Comparison of ENCODE assay signal across 1 cellular context in genomic region chr1:170755791-170756190, GRCh38.
TF ChIP-seq lines count a peak whose summit lies in the region.

No MANE protein-coding gene starts in this region.

TF ChIP-seq in H1, 55 proteins besides CTCF, POLR2A, EP300 and RAD21 (continued from another document):
- TF ChIP-seq CHD7 (IDR thresholded peaks at IDR 0.05; ENCODE audit: insufficient replicate concordance, low read length) (no peak), CEBPB (IDR thresholded peaks at IDR 0.05; ENCODE audit: low read depth, low read length) (no peak), KDM5A (IDR thresholded peaks at IDR 0.05; ENCODE audit: low read length) (no peak), ATF2 (IDR thresholded peaks at IDR 0.05; ENCODE audit: low read length) (no peak), TAF7 (optimal IDR thresholded peaks at IDR 0.05; ENCODE audit: borderline replicate concordance, low read depth, low read length) (no peak), SAP30 (IDR thresholded peaks at IDR 0.05; ENCODE audit: insufficient read depth, insufficient replicate concordance, low read length) (no peak)
